Comparison of ENCODE assay signal across 23 cellular contexts in the genomic region with DNA sequence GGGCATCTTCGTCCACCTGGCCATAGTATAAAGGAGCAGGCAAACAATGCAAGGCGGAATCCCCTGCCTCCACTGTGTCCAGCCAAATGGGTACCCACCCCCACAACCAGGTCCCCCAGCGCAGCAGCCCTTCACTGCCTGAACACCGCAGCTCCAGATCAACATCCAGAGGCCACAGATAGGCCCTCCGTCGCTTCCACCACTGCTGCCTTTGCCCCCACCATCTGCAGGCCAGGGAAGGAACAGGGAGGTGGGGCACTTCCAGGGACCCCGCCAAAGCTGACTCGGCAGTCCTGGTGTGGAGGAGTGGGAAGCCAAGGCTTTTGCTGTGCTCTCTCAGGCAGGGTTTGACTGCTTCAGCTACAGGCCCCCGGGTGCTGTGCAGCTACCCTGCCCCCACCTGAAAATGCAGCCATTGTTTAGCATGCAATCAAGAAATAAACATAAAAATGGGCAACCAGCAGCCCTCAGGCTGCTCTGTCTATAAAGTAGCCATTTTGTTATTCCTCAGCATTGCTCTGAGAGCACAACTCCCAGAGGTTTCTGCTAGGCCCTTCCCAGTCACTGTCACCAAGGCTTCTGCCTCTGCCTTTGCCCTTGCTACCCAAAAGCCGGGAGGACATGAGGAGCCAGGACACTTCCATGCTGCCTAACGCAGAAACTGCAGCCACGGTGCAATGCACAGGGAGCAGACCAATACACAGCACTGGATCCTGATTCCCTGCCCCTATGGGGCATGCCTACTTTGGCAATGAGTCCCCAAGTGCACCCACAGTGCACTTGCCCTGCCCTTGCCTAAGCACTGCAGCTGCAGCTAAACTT.
"Had no signal": no experiment of that assay in that cellular context is flagged by ENCODE, and none has a peak within 500 bp of the region (broad histone marks: within the 10 kb centered on the region; RNA-seq: fewer than 3 reads in every experiment).

No MANE protein-coding gene starts in this region.

- H3K27me3 Mint-ChIP-seq: activated B cell treated with CpG ODN at 0.5 μM for 24 hours; activated CD8-positive, alpha-beta T cell treated with anti-CD3 and anti-CD28 coated beads for 36 hours; effector memory CD8-positive, alpha-beta T cell; naive B cell had no signal

- H3K4me3 ChIP-seq: colonic mucosa, dorsolateral prefrontal cortex, pancreas, right atrium auricular region, spleen, tibial nerve, uterus had no signal

- H3K9me3 Mint-ChIP-seq: nephron progenitor cell had no signal

- DNase-seq: activated B cell treated with CpG ODN at 0.5 μM for 24 hours; activated CD4-positive, alpha-beta T cell treated with anti-CD3 and anti-CD28 coated beads, Interleukin-2, amount 50 U/mL, for 1 hour; activated CD8-positive, alpha-beta T cell treated with anti-CD3 and anti-CD28 coated beads for 36 hours; activated naive CD4-positive, alpha-beta T cell; activated T-cell treated with anti-CD3 and anti-CD28 coated beads, Interleukin-2, amount 50 U/mL, for 4 hours; colonic mucosa; dorsolateral prefrontal cortex; effector memory CD8-positive, alpha-beta T cell; foreskin fibroblast; head of caudate nucleus; naive B cell; nephron progenitor cell; nucleus accumbens; spleen; stimulated activated naive CD4-positive, alpha-beta T cell treated with Interleukin-2 at 50 U/mL for 16 hours; T-helper 2 cell; uterus had no signal

- ATAC-seq: activated CD8-positive, alpha-beta T cell treated with anti-CD3 and anti-CD28 coated beads for 36 hours; activated naive CD4-positive, alpha-beta T cell treated with anti-CD3 and anti-CD28 coated beads, Interleukin-2, amount 50 U/mL, for 72 hours; activated T-cell treated with anti-CD3 and anti-CD28 coated beads, Interleukin-2, amount 50 U/mL, for 4 hours; effector memory CD8-positive, alpha-beta T cell; esophagus mucosa; pancreas had no signal

- H3K27ac Mint-ChIP-seq: activated B cell treated with CpG ODN at 0.5 μM for 24 hours; activated CD8-positive, alpha-beta T cell treated with anti-CD3 and anti-CD28 coated beads for 36 hours; activated naive CD4-positive, alpha-beta T cell treated with anti-CD3 and anti-CD28 coated beads, Interleukin-2, amount 50 U/mL, for 72 hours; effector memory CD8-positive, alpha-beta T cell; mesothelial cell of epicardium; naive B cell; nephron progenitor cell had no signal

- H3K4me1 Mint-ChIP-seq: activated B cell treated with CpG ODN at 0.5 μM for 24 hours, mesothelial cell of epicardium, naive B cell, nephron progenitor cell had no signal

- H3K9me3 ChIP-seq: colonic mucosa, pancreas, right atrium auricular region, tibial nerve, uterus had no signal

- H3K36me3 ChIP-seq: colonic mucosa, pancreas, right atrium auricular region, spleen, tibial nerve, uterus had no signal

- H3K27ac ChIP-seq: colonic mucosa, dorsolateral prefrontal cortex, pancreas, right atrium auricular region, spleen, tibial nerve, uterus had no signal

- H3K4me1 ChIP-seq: colonic mucosa, pancreas, right atrium auricular region, spleen, tibial nerve, uterus had no signal

- H3K4me3 Mint-ChIP-seq: activated B cell treated with CpG ODN at 0.5 μM for 24 hours; activated CD8-positive, alpha-beta T cell treated with anti-CD3 and anti-CD28 coated beads for 36 hours; activated T-cell treated with anti-CD3 and anti-CD28 coated beads, Interleukin-2, amount 50 U/mL, for 4 hours; effector memory CD8-positive, alpha-beta T cell; mesothelial cell of epicardium; naive B cell; nephron progenitor cell had no signal

- H3K27me3 ChIP-seq: colonic mucosa, pancreas, right atrium auricular region, spleen, tibial nerve, uterus had no signal

- H3K36me3 Mint-ChIP-seq: activated naive CD4-positive, alpha-beta T cell treated with anti-CD3 and anti-CD28 coated beads, Interleukin-2, amount 50 U/mL, for 72 hours; mesothelial cell of epicardium; naive B cell had no signal
